Comparison of ENCODE assay signal across 18 cellular contexts in the genomic region with DNA sequence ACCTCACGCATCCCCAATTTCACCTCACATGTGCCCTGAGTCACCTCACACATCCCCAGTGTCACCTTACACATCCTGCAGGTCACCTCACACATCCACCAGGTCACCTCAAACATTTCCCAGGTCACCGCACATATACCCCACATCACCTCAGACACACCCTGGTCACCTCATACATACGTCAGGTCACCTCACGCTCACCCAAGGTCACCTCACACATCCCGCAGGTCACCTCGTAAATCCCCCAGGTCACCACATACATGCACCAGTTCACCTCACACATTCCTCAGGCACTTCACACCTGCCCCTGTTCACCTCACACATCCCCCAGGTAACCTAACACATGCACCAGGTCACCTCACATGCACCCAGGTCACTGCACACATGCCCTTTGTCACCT.
"Had no signal": no experiment of that assay in that cellular context is flagged by ENCODE, and none has a peak within 500 bp of the region (broad histone marks: within the 10 kb centered on the region; RNA-seq: fewer than 3 reads in every experiment).

No MANE protein-coding gene starts in this region.

- H3K4me1 Mint-ChIP-seq: neural crest cell had no signal

- H3K4me3 Mint-ChIP-seq: neural crest cell; stimulated activated naive CD8-positive, alpha-beta T cell treated with anti-CD3 and anti-CD28 coated beads, Interleukin-15, amount 100 ng/mL, for 72 hours had no signal

- H3K9me3 Mint-ChIP-seq: naive thymus-derived CD8-positive, alpha-beta T cell; stimulated activated naive CD8-positive, alpha-beta T cell treated with anti-CD3 and anti-CD28 coated beads, Interleukin-15, amount 100 ng/mL, for 72 hours had no signal

- H3K27me3 Mint-ChIP-seq: progenitor cell of endocrine pancreas had no signal

- ATAC-seq: esophagus mucosa; gastrocnemius medialis; left ventricle myocardium superior; lower lobe of right lung; naive thymus-derived CD8-positive, alpha-beta T cell; stimulated activated naive CD8-positive, alpha-beta T cell treated with anti-CD3 and anti-CD28 coated beads, Interleukin-15, amount 100 ng/mL, for 72 hours had no signal

- H3K36me3 Mint-ChIP-seq: naive thymus-derived CD8-positive, alpha-beta T cell had no signal

- FAIRE-seq: keratinocyte, small intestine had no signal

- DNase-seq: cortex of kidney; foreskin fibroblast; gastrocnemius medialis; head of caudate nucleus; left ventricle myocardium superior; lower lobe of right lung; naive thymus-derived CD8-positive, alpha-beta T cell; right lobe of liver; small intestine; stimulated activated CD4-positive, alpha-beta T cell treated with anti-CD3 and anti-CD28 coated beads, Interleukin-15, amount 100 ng/mL, for 24 hours; stimulated activated CD4-positive, alpha-beta T cell treated with anti-CD3 and anti-CD28 coated beads, Interleukin-2, amount 100 ng/mL, for 48 hours; stimulated activated naive CD4-positive, alpha-beta T cell; stimulated activated naive CD8-positive, alpha-beta T cell treated with anti-CD3 and anti-CD28 coated beads, Interleukin-15, amount 100 ng/mL, for 72 hours; transverse colon had no signal

- H3K27ac Mint-ChIP-seq: progenitor cell of endocrine pancreas; stimulated activated naive CD8-positive, alpha-beta T cell treated with anti-CD3 and anti-CD28 coated beads, Interleukin-15, amount 100 ng/mL, for 72 hours had no signal
